In the genomic region with DNA sequence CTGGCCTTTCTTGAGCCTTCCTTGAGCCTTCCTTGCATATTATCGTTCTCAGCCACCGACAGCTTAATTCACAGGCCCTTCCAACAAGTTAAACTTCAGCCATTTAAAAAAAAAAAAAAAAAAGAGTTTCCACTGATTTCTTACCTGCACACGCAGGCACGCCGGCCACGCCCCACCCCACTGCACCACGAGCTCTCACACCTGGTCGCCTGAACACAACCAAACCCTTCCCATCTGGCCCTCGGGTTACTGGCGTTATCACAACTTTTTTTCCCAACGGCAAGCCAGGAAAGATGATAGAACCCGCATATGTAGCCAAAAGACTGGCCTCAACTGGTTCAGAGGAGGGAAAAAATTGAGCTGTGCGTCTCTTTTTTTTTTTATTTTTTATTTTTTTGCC, we compare ENCODE assay signal across 14 cellular contexts. TPM values are rescaled to one million over a fixed set of nuclear protein-coding genes. Genes with fewer than 3 reads are reported as not detected.
DNase-seq lines count a peak whose midpoint lies in the region; ATAC-seq and TF ChIP-seq lines count a peak whose summit lies in the region.
"Had no signal": no experiment of that assay in that cellular context is flagged by ENCODE, and none has a peak within 500 bp of the region (broad histone marks: within the 10 kb centered on the region; RNA-seq: fewer than 3 reads in every experiment).

No MANE protein-coding gene starts in this region.

- H3K4me3 Mint-ChIP-seq in stimulated activated naive CD8-positive, alpha-beta T cell treated with anti-CD3 and anti-CD28 coated beads, Interleukin-15, Interleukin-2, amounts not matched to agents 100 ng/mL and 50 ng/mL, for 24 hours = no peak overlapping the region
- H3K4me3 Mint-ChIP-seq in T-cell = no peak overlapping the region
- no peak overlapping the region for H3K4me3 Mint-ChIP-seq in osteocyte (ENCODE audit: unreplicated experiment)
- H3K4me3 Mint-ChIP-seq: activated naive CD4-positive, alpha-beta T cell treated with anti-CD3 and anti-CD28 coated beads for 36 hours; natural killer cell had no signal

- H3K27ac Mint-ChIP-seq in stimulated activated naive CD8-positive, alpha-beta T cell treated with anti-CD3 and anti-CD28 coated beads, Interleukin-15, Interleukin-2, amounts not matched to agents 100 ng/mL and 50 ng/mL, for 24 hours = peak overlapping the region; percentile 6
- H3K27ac Mint-ChIP-seq in T-cell = peak overlapping the region in 1 of 2 donors; percentile 17
- no peak overlapping the region for H3K27ac Mint-ChIP-seq in osteocyte (ENCODE audit: unreplicated experiment)
- H3K27ac Mint-ChIP-seq: activated naive CD4-positive, alpha-beta T cell treated with anti-CD3 and anti-CD28 coated beads for 36 hours; natural killer cell had no signal

- DNase-seq in stimulated activated naive CD8-positive, alpha-beta T cell treated with anti-CD3 and anti-CD28 coated beads, Interleukin-15, Interleukin-2, amounts not matched to agents 100 U/mL and 50 U/mL, for 24 hours = no peak
- DNase-seq in SK-N-MC (ENCODE audit: low read depth, low spot score) (no peak), left lobe of liver (ENCODE audit: low spot score) (no peak), NCI-H146 (lab: John Stamatoyannopoulos, UW) (no peak), T-cell (no peak), COLO829 (ENCODE audit: low spot score) (no peak), osteocyte (ENCODE audit: extremely low spot score, unreplicated experiment) (no peak)
- DNase-seq: activated CD4-positive, alpha-beta T cell treated with anti-CD3 and anti-CD28 coated beads for 1 hour; activated naive CD4-positive, alpha-beta T cell treated with anti-CD3 and anti-CD28 coated beads for 36 hours; C1 segment of cervical spinal cord; effector memory CD4-positive, alpha-beta T cell; natural killer cell; stimulated activated CD4-positive, alpha-beta T cell treated with anti-CD3 and anti-CD28 coated beads, Interleukin-1b, Interleukin-23, amount 100 ng/mL, for 48 hours had no signal

- no peak for TF ChIP-seq CTCF in osteocyte (IDR thresholded peaks at IDR 0.05)

- H3K27ac ChIP-seq in SK-N-MC = 0 out of 2 replicates have a peak overlapping the region, but pooled peaks have one; percentile 27

- peaks cover 35% of the 10 kb centered on the region for H3K4me1 Mint-ChIP-seq in stimulated activated naive CD8-positive, alpha-beta T cell treated with anti-CD3 and anti-CD28 coated beads, Interleukin-15, Interleukin-2, amounts not matched to agents 100 ng/mL and 50 ng/mL, for 24 hours (ENCODE audit: low read depth)
- H3K4me1 Mint-ChIP-seq in T-cell (peaks cover 0 to 5% (median 2%) of the 10 kb centered on the region in 3 donors), osteocyte (ENCODE audit: unreplicated experiment) (peaks cover 52% of the 10 kb centered on the region)

- CTCF ChIA-PET in T-cell (lab: Charles Lee) = interaction anchor here (0.6 kb wide), 2 partner anchors 499 to 1509 kb away, joined by 4 read pairs; no protein-coding TSS in a partner anchor

- POLR2A ChIA-PET in T-cell (lab: Charles Lee) = interaction anchor here in 1 of 2 donors (0.6 kb wide), 1 partner anchor 9 kb away, joined by 7 read pairs; no protein-coding TSS in a partner anchor

- H3K4me3 ChIP-seq in SK-N-MC = no peak overlapping the region

- H3K9ac ChIP-seq in SK-N-MC (ENCODE audit: insufficient read length) = no peak overlapping the region

- no peaks in the 10 kb centered on the region for H3K36me3 ChIP-seq in SK-N-MC (ENCODE audit: insufficient read depth, low read length)

- peaks cover 40% of the 10 kb centered on the region for H3K27me3 Mint-ChIP-seq in stimulated activated naive CD8-positive, alpha-beta T cell treated with anti-CD3 and anti-CD28 coated beads, Interleukin-15, Interleukin-2, amounts not matched to agents 100 ng/mL and 50 ng/mL, for 24 hours
- H3K27me3 Mint-ChIP-seq in T-cell (peaks cover 39 to 53% of the 10 kb centered on the region in 2 donors), osteocyte (ENCODE audit: unreplicated experiment) (no peaks in the 10 kb centered on the region)

- H3K36me3 Mint-ChIP-seq in stimulated activated naive CD8-positive, alpha-beta T cell treated with anti-CD3 and anti-CD28 coated beads, Interleukin-15, Interleukin-2, amounts not matched to agents 100 ng/mL and 50 ng/mL, for 24 hours (ENCODE audit: low read depth) = no peaks in the 10 kb centered on the region
- H3K36me3 Mint-ChIP-seq in T-cell (no peaks in the 10 kb centered on the region), osteocyte (ENCODE audit: unreplicated experiment) (no peaks in the 10 kb centered on the region)
- H3K36me3 Mint-ChIP-seq: natural killer cell had no signal

- no peaks in the 10 kb centered on the region for H3K9me3 ChIP-seq in SK-N-MC (ENCODE audit: low read depth, low read length)

- no peaks in the 10 kb centered on the region for H3K9me3 Mint-ChIP-seq in stimulated activated naive CD8-positive, alpha-beta T cell treated with anti-CD3 and anti-CD28 coated beads, Interleukin-15, Interleukin-2, amounts not matched to agents 100 ng/mL and 50 ng/mL, for 24 hours
- H3K9me3 Mint-ChIP-seq in T-cell (no peaks in the 10 kb centered on the region), osteocyte (ENCODE audit: unreplicated experiment) (no peaks in the 10 kb centered on the region)
- H3K9me3 Mint-ChIP-seq: activated naive CD4-positive, alpha-beta T cell treated with anti-CD3 and anti-CD28 coated beads for 36 hours; natural killer cell had no signal

- ATAC-seq in stimulated activated naive CD8-positive, alpha-beta T cell treated with anti-CD3 and anti-CD28 coated beads, Interleukin-15, Interleukin-2, amounts not matched to agents 100 U/mL and 50 U/mL, for 24 hours = no peak
- peak; percentile 74 for ATAC-seq in left lobe of liver
- no peak for ATAC-seq in T-cell (replicated peaks in 1 of 4)
- ATAC-seq: natural killer cell had no signal

RNA-seq across cellular contexts. Expression of a gene that starts 23.2 kb away (rescaled TPM):
- total RNA-seq in left lobe of liver = 0.50 TPM
- total RNA-seq in T-cell = 10 to 100 TPM in 1 of 5 donors, 1 to 10 TPM in 4; 3.6 to 11.9 (median 5.6) TPM
- total RNA-seq in osteocyte = 9.7 and 10.7 TPM in 2 replicates
